In the genomic region with DNA sequence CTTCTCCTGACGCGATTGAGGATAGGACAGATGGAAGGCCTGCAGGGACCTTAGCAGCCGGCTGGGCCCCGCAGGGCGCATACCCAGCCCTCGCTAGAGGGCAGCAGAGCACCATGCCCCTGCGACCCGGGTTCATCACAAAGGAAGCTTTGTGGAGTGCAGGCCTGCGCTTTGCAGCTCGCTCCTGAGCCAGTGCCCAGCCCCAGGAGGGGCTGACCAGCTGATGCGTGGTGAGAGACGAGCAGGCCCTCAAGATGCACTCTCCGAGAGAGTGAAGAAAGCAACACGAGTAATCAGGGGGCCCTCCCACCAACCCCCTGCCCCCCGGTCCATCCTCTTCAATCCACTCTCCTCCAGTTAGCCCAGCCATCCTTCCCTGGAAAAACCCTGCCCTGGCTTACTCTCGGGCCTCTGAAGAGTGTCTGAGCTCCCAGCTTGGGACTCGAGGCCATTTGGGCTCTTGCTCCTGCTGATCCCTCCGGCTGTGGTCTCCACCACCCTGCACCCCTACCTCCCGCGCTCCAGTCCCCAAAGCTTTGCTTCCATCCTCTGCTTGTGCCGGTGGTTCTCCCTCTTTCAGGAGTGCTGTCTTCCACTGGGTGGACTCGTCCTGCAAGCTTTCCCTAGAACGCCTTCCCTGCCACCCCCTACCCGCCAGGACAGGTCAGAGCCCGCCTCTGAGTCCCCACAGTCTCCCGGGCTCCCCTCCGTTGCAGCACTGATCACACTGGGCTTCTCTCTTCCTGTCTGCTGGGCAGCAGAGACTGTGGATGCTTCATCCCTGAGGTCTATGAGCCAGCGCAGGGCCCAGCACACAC, we compare ENCODE assay signal across 1 cellular context.
TF ChIP-seq lines count a peak whose summit lies in the region.

No MANE protein-coding gene starts in this region.

TF ChIP-seq in SK-N-SH treated with all-trans-retinoic acid at 6 μM for 48 hours, 23 proteins besides CTCF, POLR2A, EP300 and RAD21 (continued from another document):
- no peak for TF ChIP-seq TSHZ2 (CRISPR knock-in tag; IDR thresholded peaks at IDR 0.05)
- no peak for TF ChIP-seq ARNTL (CRISPR knock-in tag; IDR thresholded peaks at IDR 0.05; ENCODE audit: borderline replicate concordance, low read depth)
- no peak for TF ChIP-seq ZNF70 (CRISPR knock-in tag; IDR thresholded peaks at IDR 0.05)
- no peak for TF ChIP-seq OSR1 (CRISPR knock-in tag; IDR thresholded peaks at IDR 0.05)
- no peak for TF ChIP-seq ISL1 (CRISPR knock-in tag; IDR thresholded peaks at IDR 0.05)
- no peak for TF ChIP-seq ESRRG (CRISPR knock-in tag; IDR thresholded peaks at IDR 0.05)
- TF ChIP-seq SNAI2 (CRISPR knock-in tag; IDR thresholded peaks at IDR 0.05): no peak
- TF ChIP-seq ZNF565 (CRISPR knock-in tag; conservative IDR thresholded peaks at IDR 0.05; ENCODE audit: low read depth): no peak
